Comparison of ENCODE assay signal across 22 cellular contexts in the genomic region with DNA sequence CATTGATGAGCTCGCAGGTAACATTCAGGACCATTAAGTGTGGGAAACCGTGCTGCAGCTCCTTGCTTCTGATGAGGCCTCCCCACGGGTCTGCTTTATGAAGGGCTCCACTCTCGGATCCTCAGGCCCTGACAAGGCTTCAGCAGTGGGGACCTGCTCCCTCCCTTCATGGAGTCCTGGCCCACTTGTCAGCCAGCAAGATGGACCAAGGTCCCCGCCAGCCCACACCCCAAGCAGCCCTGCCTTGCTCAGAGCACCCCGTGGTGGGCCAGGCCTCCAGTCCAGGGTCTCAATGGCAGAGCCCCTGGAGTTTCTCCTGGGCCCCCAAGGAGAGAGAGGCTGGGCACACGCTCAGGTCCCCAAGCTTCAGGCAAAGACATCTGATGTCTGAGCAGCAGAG. TPM values are rescaled to one million over a fixed set of nuclear protein-coding genes. Genes with fewer than 3 reads are reported as not detected.
DNase-seq lines count a peak whose midpoint lies in the region; ATAC-seq and TF ChIP-seq lines count a peak whose summit lies in the region.
"Had no signal": no experiment of that assay in that cellular context is flagged by ENCODE, and none has a peak within 500 bp of the region (broad histone marks: within the 10 kb centered on the region; RNA-seq: fewer than 3 reads in every experiment).

No MANE protein-coding gene starts in this region.

- no peaks in the 10 kb centered on the region for H3K4me1 ChIP-seq in osteoblast (ENCODE audit: insufficient read depth, low read length)
- peaks cover 4% of the 10 kb centered on the region for H3K4me1 ChIP-seq in suprapubic skin

- H3K27ac Mint-ChIP-seq in WTC11: peak overlapping the region; percentile 15; the same call in 1 of the 2 replicates
- H3K27ac Mint-ChIP-seq in activated CD4-positive, alpha-beta memory T cell treated with anti-CD3 and anti-CD28 coated beads for 36 hours: no peak overlapping the region
- H3K27ac Mint-ChIP-seq in glutamatergic neuron (ENCODE audit: unreplicated experiment): no peak overlapping the region
- H3K27ac Mint-ChIP-seq: CD4-positive, alpha-beta memory T cell had no signal

- TF ChIP-seq CTCF in WTC11 (IDR thresholded peaks at IDR 0.05): no peak
- no peak for TF ChIP-seq CTCF in osteoblast (IDR thresholded peaks at IDR 0.05; ENCODE audit: extremely low read depth, low read depth, low read length)
- no peak for TF ChIP-seq CTCF in suprapubic skin (IDR thresholded peaks at IDR 0.05)
- no peak for TF ChIP-seq CTCF in glutamatergic neuron (IDR thresholded peaks at IDR 0.05; ENCODE audit: partially characterized antibody, unreplicated experiment)

- WGBS in suprapubic skin: 68% methylated on average over 6 of the region's 7 CpGs

- H3K4me1 Mint-ChIP-seq in WTC11 (no peaks in the 10 kb centered on the region), glutamatergic neuron (ENCODE audit: low read depth, unreplicated experiment) (peaks cover 2% of the 10 kb centered on the region)
- no peaks in the 10 kb centered on the region for H3K4me1 Mint-ChIP-seq in activated CD4-positive, alpha-beta memory T cell treated with anti-CD3 and anti-CD28 coated beads for 36 hours (ENCODE audit: low read depth)
- H3K4me1 Mint-ChIP-seq: CD4-positive, alpha-beta memory T cell had no signal

- no peaks in the 10 kb centered on the region for H3K9me3 Mint-ChIP-seq in WTC11
- H3K9me3 Mint-ChIP-seq in activated CD4-positive, alpha-beta memory T cell treated with anti-CD3 and anti-CD28 coated beads for 36 hours: no peaks in the 10 kb centered on the region
- H3K9me3 Mint-ChIP-seq in glutamatergic neuron (ENCODE audit: unreplicated experiment): peaks cover 5% of the 10 kb centered on the region
- H3K9me3 Mint-ChIP-seq: CD4-positive, alpha-beta memory T cell had no signal

- no peak overlapping the region for H2AFZ ChIP-seq in osteoblast (ENCODE audit: low read length)
- H2AFZ ChIP-seq: GM23248 had no signal

- H3K9me3 ChIP-seq in osteoblast (ENCODE audit: low read depth, low read length) (no peaks in the 10 kb centered on the region), suprapubic skin (peaks cover 3% of the 10 kb centered on the region)

- H3K4me2 ChIP-seq in osteoblast (ENCODE audit: insufficient read depth, low read length): no peak overlapping the region
- H3K4me2 ChIP-seq: KMS-11 had no signal

- no peaks in the 10 kb centered on the region for H3K36me3 Mint-ChIP-seq in WTC11
- H3K36me3 Mint-ChIP-seq in activated CD4-positive, alpha-beta memory T cell treated with anti-CD3 and anti-CD28 coated beads for 36 hours: no peaks in the 10 kb centered on the region
- no peaks in the 10 kb centered on the region for H3K36me3 Mint-ChIP-seq in glutamatergic neuron (ENCODE audit: unreplicated experiment)
- H3K36me3 Mint-ChIP-seq: CD4-positive, alpha-beta memory T cell had no signal

- TF ChIP-seq POLR2A in suprapubic skin (IDR thresholded peaks at IDR 0.05): no peak

- CTCF ChIA-PET in WTC11 (lab: Charles Lee): interaction anchor here (1.2 to 1.5 kb wide), 2 partner anchors 36 to 96 kb away, joined by 4 to 5 read pairs; no protein-coding TSS in a partner anchor
- CTCF ChIA-PET in activated CD4-positive, alpha-beta memory T cell treated with anti-CD3 and anti-CD28 coated beads for 36 hours (lab: Charles Lee): no interaction called here

- DNase-seq in Right ventricle myocardium inferior (ENCODE audit: missing footprints): peak; percentile 53
- no peak for DNase-seq in left cardiac atrium
- DNase-seq in WTC11 (ENCODE audit: low spot score): no peak
- DNase-seq in osteoblast (ENCODE audit: insufficient read length, low spot score, missing footprints): peak; percentile 63
- peak; percentile 46 to 68 for DNase-seq in suprapubic skin (ENCODE audit: low spot score in 2 of 2)
- no peak for DNase-seq in activated CD4-positive, alpha-beta memory T cell treated with anti-CD3 and anti-CD28 coated beads for 36 hours
- no peak for DNase-seq in glutamatergic neuron
- no peak for DNase-seq in kidney tubule cell (ENCODE audit: low spot score)
- DNase-seq: CD4-positive, alpha-beta memory T cell; DMS153; GF-D8; GM23248; MV-4-11; NCI-H1694 treated with DMSO at 0.1 percent for 48 hours; NCI-H2107; NCI-H510A; NCI-H748 treated with DMSO at 0.1 percent for 48 hours; NK-92 treated with Interleukin-12 subunit alpha and Interleukin-12 subunit beta, amount 100 ng/mL, for 24 hours had no signal

- H4K20me1 ChIP-seq in osteoblast (ENCODE audit: insufficient read depth, low read length): no peaks in the 10 kb centered on the region

- no peaks in the 10 kb centered on the region for H3K79me2 ChIP-seq in osteoblast (ENCODE audit: insufficient read depth, low read length)

- no peak for ATAC-seq in Right ventricle myocardium inferior
- ATAC-seq in left cardiac atrium: no peak
- no peak for ATAC-seq in WTC11
- ATAC-seq: GM12878 had no signal

- TF ChIP-seq EP300 in suprapubic skin (IDR thresholded peaks at IDR 0.05): no peak

- H3K27ac ChIP-seq in osteoblast (ENCODE audit: low read depth, low read length) (no peak overlapping the region), suprapubic skin (no peak overlapping the region)
- H3K27ac ChIP-seq: KMS-11 had no signal

- H3K4me3 ChIP-seq in osteoblast (ENCODE audit: insufficient read depth, low read length) (no peak overlapping the region), suprapubic skin (no peak overlapping the region)
- H3K4me3 ChIP-seq: GM12878, GM23248 had no signal

- H3K4me3 Mint-ChIP-seq in WTC11 (no peak overlapping the region), glutamatergic neuron (ENCODE audit: unreplicated experiment) (no peak overlapping the region)
- H3K4me3 Mint-ChIP-seq in activated CD4-positive, alpha-beta memory T cell treated with anti-CD3 and anti-CD28 coated beads for 36 hours: no peak overlapping the region
- H3K4me3 Mint-ChIP-seq: CD4-positive, alpha-beta memory T cell had no signal

- H3K36me3 ChIP-seq in osteoblast (ENCODE audit: insufficient read depth, low read length): no peaks in the 10 kb centered on the region
- no peaks in the 10 kb centered on the region for H3K36me3 ChIP-seq in suprapubic skin

- H3K27me3 Mint-ChIP-seq in WTC11 (ENCODE audit: low read depth) (no peaks in the 10 kb centered on the region), glutamatergic neuron (ENCODE audit: unreplicated experiment) (peaks cover 4% of the 10 kb centered on the region)
- H3K27me3 Mint-ChIP-seq in activated CD4-positive, alpha-beta memory T cell treated with anti-CD3 and anti-CD28 coated beads for 36 hours: no peaks in the 10 kb centered on the region

- intact Hi-C loops in Right ventricle myocardium inferior (cut with DNase I): no loop called here
- intact Hi-C loops in left cardiac atrium (cut with DNase I): no loop called here
- intact Hi-C loops in activated CD4-positive, alpha-beta memory T cell treated with anti-CD3 and anti-CD28 coated beads for 36 hours (cut with micrococcal nuclease): no loop called here

- POLR2A ChIA-PET in WTC11 (lab: Charles Lee): no interaction called here
- POLR2A ChIA-PET in activated CD4-positive, alpha-beta memory T cell treated with anti-CD3 and anti-CD28 coated beads for 36 hours (lab: Charles Lee): no interaction called here

- H3K27me3 ChIP-seq in osteoblast (ENCODE audit: insufficient read depth, low read length) (no peaks in the 10 kb centered on the region), suprapubic skin (no peaks in the 10 kb centered on the region)

TF ChIP-seq in WTC11, 78 proteins besides CTCF, POLR2A, EP300 and RAD21 (continues in another document):
- no peak for TF ChIP-seq AFF4 (CRISPR knock-in tag; IDR thresholded peaks at IDR 0.05; ENCODE audit: borderline replicate concordance)
- TF ChIP-seq ZNF232 (CRISPR knock-in tag; IDR thresholded peaks at IDR 0.05): no peak

RNA-seq across cellular contexts. Expression of gene CROCC2, which starts 41.5 kb away (rescaled TPM):
- total RNA-seq in Right ventricle myocardium inferior (not detected), left cardiac atrium (not detected), WTC11 (2021) (not detected in 3 replicates), osteoblast (under 0.01 TPM in 2 replicates), suprapubic skin (not detected), glutamatergic neuron (ENCODE audit: unreplicated experiment) (not detected)
- not detected for total RNA-seq in activated CD4-positive, alpha-beta memory T cell treated with anti-CD3 and anti-CD28 coated beads for 36 hours
- total RNA-seq: CD4-positive, alpha-beta memory T cell; Daoy; GM12878; Right ventricle myocardium superior had no signal

RNA-seq across cellular contexts. Expression of gene SNED1, which starts 50.8 kb away (rescaled TPM):
- 6.7 TPM for total RNA-seq in Right ventricle myocardium inferior
- total RNA-seq in left cardiac atrium: 10 to 100 TPM; 12.2 to 31.9 TPM
- total RNA-seq in WTC11 (2021): 2.5 to 3.2 TPM (median 2.7 TPM) in 3 replicates
- total RNA-seq in osteoblast: 94.8 and 127 TPM in 2 replicates
- 10 to 100 TPM in 3 of 4 donors, 1 to 10 TPM in 1; 5.6 to 31.9 (median 13.2) TPM for total RNA-seq in suprapubic skin
- 1 to 10 TPM; 2.6 to 3.8 TPM for total RNA-seq in activated CD4-positive, alpha-beta memory T cell treated with anti-CD3 and anti-CD28 coated beads for 36 hours
- 2.8 TPM for total RNA-seq in glutamatergic neuron (ENCODE audit: unreplicated experiment)

RNA-seq across cellular contexts. Expression of gene MAB21L4, which starts 51.7 kb away (rescaled TPM):
- total RNA-seq in Right ventricle myocardium inferior (not detected), left cardiac atrium (not detected), WTC11 (2021) (not detected in 3 replicates), osteoblast (not detected in 2 replicates), suprapubic skin (10 to 100 TPM; 28.7 to 97.5 (median 69.2) TPM), glutamatergic neuron (ENCODE audit: unreplicated experiment) (not detected)
- total RNA-seq in activated CD4-positive, alpha-beta memory T cell treated with anti-CD3 and anti-CD28 coated beads for 36 hours: not detected
- total RNA-seq: CD4-positive, alpha-beta memory T cell; Daoy; GM12878; GM23248; Right ventricle myocardium superior had no signal

Comparison
In these comparisons a context has a peak if more than half of its experiments do, and no peak if none do; other contexts are left out.
1. DNase-seq: peak in Right ventricle myocardium inferior (single experiment), osteoblast (single experiment) and suprapubic skin (2 of 2); none in left cardiac atrium (single experiment), WTC11 (single experiment), activated CD4-positive, alpha-beta memory T cell treated with anti-CD3 and anti-CD28 coated beads for 36 hours (single experiment), glutamatergic neuron (single experiment) and kidney tubule cell (single experiment).
2. RNA of gene MAB21L4, which starts 51.7 kb away (total RNA-seq): 28.7 to 97.5 TPM in suprapubic skin; not detected in WTC11, not detected in Right ventricle myocardium inferior (single experiment), not detected in left cardiac atrium, not detected in osteoblast, not detected in activated CD4-positive, alpha-beta memory T cell treated with anti-CD3 and anti-CD28 coated beads for 36 hours and not detected in glutamatergic neuron (single experiment); every median in the first group is over 10 times any median in the second.